Comparison of ENCODE assay signal across 12 cellular contexts in genomic region chr13:49436890-49437289, GRCh38. TPM values are rescaled to one million over a fixed set of nuclear protein-coding genes. Genes with fewer than 3 reads are reported as not detected.
A peak's percentile ranks its signal among the peaks of the same experiment; 100 is the strongest.
DNase-seq lines count a peak whose midpoint lies in the region; ATAC-seq and TF ChIP-seq lines count a peak whose summit lies in the region.
"Had no signal": no experiment of that assay in that cellular context is flagged by ENCODE, and none has a peak within 500 bp of the region (broad histone marks: within the 10 kb centered on the region; RNA-seq: fewer than 3 reads in every experiment).

No MANE protein-coding gene starts in this region.

- no peaks in the 10 kb centered on the region for H3K4me1 ChIP-seq in body of pancreas
- H3K4me1 ChIP-seq in tibial nerve, result peaks cover 0 to 31% (median 0%) of the 10 kb centered on the region in 4 donors

- H3K9me3 ChIP-seq in body of pancreas (no peaks in the 10 kb centered on the region), tibial nerve (no peaks in the 10 kb centered on the region)

- WGBS in body of pancreas, 2 donors, result 58 to 59% methylated on average over 3 of the region's 3 CpGs
- 42% methylated on average over 3 of the region's 3 CpGs for WGBS in tibial nerve, 2 donors

- TF ChIP-seq POLR2A in body of pancreas (IDR thresholded peaks at IDR 0.05), result no peak
- no peak for TF ChIP-seq POLR2A in tibial nerve (IDR thresholded peaks at IDR 0.05)

- intact Hi-C loops in body of pancreas (cut with DNase I), result loop anchor here (10.0 kb wide), 1 partner anchor 142 kb away; no protein-coding TSS in a partner anchor

- H3K4me3 ChIP-seq in body of pancreas (no peak overlapping the region), tibial nerve (no peak overlapping the region)
- H3K4me3 ChIP-seq: BLaER1 treated with 17β-estradiol and CSF1 and Interleukin-3, amounts not matched to agents 10 nM and 100 nM; lung had no signal

- peak in 4 of 7 experiments; percentile 36 to 56 (median 40) for TF ChIP-seq CTCF in body of pancreas (IDR thresholded peaks at IDR 0.05)
- peak in 3 of 5 experiments; percentile 21 to 75 (median 67) for TF ChIP-seq CTCF in tibial nerve (IDR thresholded peaks at IDR 0.05)

- H3K36me3 ChIP-seq in body of pancreas (replicated peaks in 1 of 2; ENCODE audit: insufficient read depth in 1 of 2, low read depth in 2 of 2) (no peaks in the 10 kb centered on the region), tibial nerve (peaks cover 0 to 17% (median 0%) of the 10 kb centered on the region in 3 donors)

- ATAC-seq in body of pancreas, result peak; percentile 72

- peak in 1 of 2 donors; percentile 41 for TF ChIP-seq EP300 in tibial nerve (IDR thresholded peaks at IDR 0.05)

- peak; percentile 8 for DNase-seq in NCI-H1105 treated with DMSO at 0.1 percent for 48 hours (lab: John Stamatoyannopoulos, UW)
- DNase-seq in NCI-H1105 (lab: John Stamatoyannopoulos, UW), result no peak
- DNase-seq in body of pancreas, result peak in 3 of 4 donors; percentile 17 to 43 (median 21)
- DNase-seq in hippocampal formation (lab: John Stamatoyannopoulos, UW), result peak; percentile 8 to 68
- DNase-seq in tibial nerve (ENCODE audit: low spot score in 2 of 2), result peak; percentile 22 to 33
- DNase-seq in NK-92 (lab: John Stamatoyannopoulos, UW; ENCODE audit: unreplicated experiment), result no peak
- DNase-seq in stimulated activated CD4-positive, alpha-beta T cell treated with anti-CD3 and anti-CD28 coated beads, Interleukin-15, amount 100 ng/mL, for 24 hours, result no peak
- no peak for DNase-seq in NCI-H524 treated with DMSO at 0.1 percent for 48 hours (lab: John Stamatoyannopoulos, UW)
- DNase-seq: NCI-H446 treated with DMSO at 0.1 percent for 48 hours; stimulated activated CD8-positive, alpha-beta memory T cell treated with anti-CD3 and anti-CD28 coated beads, Interleukin-4, amount 100 ng/mL, for 48 hours had no signal

- no peak overlapping the region for H3K27ac ChIP-seq in body of pancreas
- H3K27ac ChIP-seq in tibial nerve, result peak overlapping the region in 3 of 4 donors; percentile 42 to 74 (median 68)
- H3K27ac ChIP-seq: BLaER1 treated with 17β-estradiol and CSF1 and Interleukin-3, amounts not matched to agents 10 nM and 100 nM had no signal

- H3K27me3 ChIP-seq in body of pancreas (no peaks in the 10 kb centered on the region), tibial nerve (no peaks in the 10 kb centered on the region)
- H3K27me3 ChIP-seq: BLaER1 treated with 17β-estradiol and CSF1 and Interleukin-3, amounts not matched to agents 10 nM and 100 nM had no signal

RNA-seq across cellular contexts. Expression of gene CAB39L, which starts 7.0 kb away (rescaled TPM):
- 10 to 100 TPM in 1 of 2 donors, 1 to 10 TPM in 1; 6.9 to 13.0 TPM for total RNA-seq in body of pancreas
- 100 to 1,000 TPM in 3 of 4 donors, 10 to 100 TPM in 1; 89.4 to 152 (median 107) TPM for total RNA-seq in tibial nerve

RNA-seq across cellular contexts. Expression of gene SETDB2, which starts 7.2 kb away (rescaled TPM):
- total RNA-seq in body of pancreas (1 to 10 TPM; 4.9 to 8.6 TPM), tibial nerve (10 to 100 TPM in 3 of 4 donors, 1 to 10 TPM in 1; 9.2 to 16.5 (median 13.0) TPM)

RNA-seq across cellular contexts. Expression of gene PHF11, which starts 58.9 kb away (rescaled TPM):
- total RNA-seq in body of pancreas, result 10 to 100 TPM; 22.7 to 30.1 TPM
- total RNA-seq in tibial nerve, result 10 to 100 TPM; 25.3 to 51.4 (median 37.6) TPM

Comparison
In these comparisons a context has a peak if more than half of its experiments do, and no peak if none do; other contexts are left out.
1. DNase-seq: peak in NCI-H1105 treated with DMSO at 0.1 percent for 48 hours (single experiment), body of pancreas (3 of 4), hippocampal formation (2 of 2) and tibial nerve (2 of 2); none in NCI-H1105 (single experiment), NK-92 (single experiment), stimulated activated CD4-positive, alpha-beta T cell treated with anti-CD3 and anti-CD28 coated beads, Interleukin-15, amount 100 ng/mL, for 24 hours (single experiment) and NCI-H524 treated with DMSO at 0.1 percent for 48 hours (single experiment).
2. H3K27ac ChIP-seq: peak in tibial nerve (3 of 4); none in body of pancreas (0 of 4).
3. RNA of gene CAB39L, which starts 7.0 kb away (total RNA-seq): 89.4 to 152 TPM in tibial nerve; 6.9 to 13.0 TPM in body of pancreas; every median in the first group is over 4 times any median in the second.